Comparison of ENCODE assay signal across 1 cellular context in genomic region chr6:144013486-144013909, GRCh38.
TF ChIP-seq lines count a peak whose summit lies in the region.

No MANE protein-coding gene starts in this region.

TF ChIP-seq in K562, 482 proteins besides CTCF, POLR2A, EP300 and RAD21 (continued from another document and continues in another):
- no peak for TF ChIP-seq ZNF318 (IDR thresholded peaks at IDR 0.05; ENCODE audit: borderline replicate concordance in 1 of 2, low read depth in 1 of 2)
- TF ChIP-seq SMC3 (conservative IDR thresholded peaks at IDR 0.05; ENCODE audit: insufficient read depth, low read depth, low read length): peak; percentile 93
- TF ChIP-seq SRSF1 (IDR thresholded peaks at IDR 0.05; ENCODE audit: low read depth, low read length): no peak
- peak in 1 of 2 experiments; percentile 70; a peak in 1 of 4 replicates for TF ChIP-seq TEAD1 (CRISPR knock-in tag; IDR thresholded peaks at IDR 0.05)
- TF ChIP-seq RBM25 (IDR thresholded peaks at IDR 0.05; ENCODE audit: low read depth, low read length, severe bottlenecking): peak; percentile 32
- TF ChIP-seq NCOA6 (IDR thresholded peaks at IDR 0.05): no peak
- 0 out of 2 replicates have a peak, but pooled peaks have one; percentile 17 for TF ChIP-seq GATAD2B (IDR thresholded peaks at IDR 0.05; ENCODE audit: borderline replicate concordance)
- TF ChIP-seq ERF (CRISPR knock-in tag; IDR thresholded peaks at IDR 0.05): no peak
- no peak for TF ChIP-seq KHSRP (IDR thresholded peaks at IDR 0.05)
- TF ChIP-seq TEAD4 (IDR thresholded peaks at IDR 0.05; ENCODE audit: low read length): 0 out of 2 replicates have a peak, but pooled peaks have one; percentile 16
- TF ChIP-seq TEAD4 (CRISPR knock-in tag; IDR thresholded peaks at IDR 0.05; ENCODE audit: borderline replicate concordance): no peak
- no peak for TF ChIP-seq PHB2 (IDR thresholded peaks at IDR 0.05; ENCODE audit: low read depth)
- no peak for TF ChIP-seq SRSF9 (IDR thresholded peaks at IDR 0.05; ENCODE audit: borderline replicate concordance, low read depth, low read length)
- no peak for TF ChIP-seq IFI16 (CRISPR knock-in tag; IDR thresholded peaks at IDR 0.05)
- no peak for TF ChIP-seq HDGF (IDR thresholded peaks at IDR 0.05)
- TF ChIP-seq KDM5B (IDR thresholded peaks at IDR 0.05; ENCODE audit: insufficient replicate concordance, low read depth, low read length): no peak
- TF ChIP-seq ELF2 (CRISPR knock-in tag; IDR thresholded peaks at IDR 0.05): no peak
- TF ChIP-seq HINFP (tag; conservative IDR thresholded peaks at IDR 0.05; ENCODE audit: low read depth): no peak
- no peak for TF ChIP-seq VEZF1 (CRISPR knock-in tag; IDR thresholded peaks at IDR 0.05)
- no peak for TF ChIP-seq NR0B1 (IDR thresholded peaks at IDR 0.05; ENCODE audit: partially characterized antibody)
- no peak for TF ChIP-seq E2F4 (CRISPR knock-in tag; IDR thresholded peaks at IDR 0.05; ENCODE audit: low read depth)
- no peak for TF ChIP-seq ZC3H11A (IDR thresholded peaks at IDR 0.05; ENCODE audit: low read depth, low read length)
- no peak for TF ChIP-seq RCOR1 (IDR thresholded peaks at IDR 0.05; ENCODE audit: borderline replicate concordance in 1 of 2, low read depth in 2 of 2, low read length in 2 of 2)
- TF ChIP-seq RFX7 (CRISPR knock-in tag; IDR thresholded peaks at IDR 0.05): no peak
- no peak for TF ChIP-seq MEIS2 (IDR thresholded peaks at IDR 0.05; ENCODE audit: partially characterized antibody)
- TF ChIP-seq ZBTB7A (IDR thresholded peaks at IDR 0.05; ENCODE audit: borderline replicate concordance, control insufficient read depth, low read depth, low read length): no peak
- TF ChIP-seq NFRKB (IDR thresholded peaks at IDR 0.05; ENCODE audit: low read depth): no peak
- no peak for TF ChIP-seq ZBTB40 (IDR thresholded peaks at IDR 0.05)
- TF ChIP-seq ZBTB40 (CRISPR knock-in tag; IDR thresholded peaks at IDR 0.05): no peak
- peak; percentile 63 for TF ChIP-seq NFIC (IDR thresholded peaks at IDR 0.05)
- TF ChIP-seq YBX1 (IDR thresholded peaks at IDR 0.05): no peak
- no peak for TF ChIP-seq PRPF4 (IDR thresholded peaks at IDR 0.05; ENCODE audit: insufficient read depth, low read depth, low read length, poor library complexity, severe bottlenecking)
- 0 out of 2 replicates have a peak, but pooled peaks have one; percentile 9 for TF ChIP-seq SPI1 (IDR thresholded peaks at IDR 0.05; ENCODE audit: borderline replicate concordance, low read depth, low read length)
- no peak for TF ChIP-seq NR2C2 (CRISPR knock-in tag; IDR thresholded peaks at IDR 0.05)
- TF ChIP-seq NR2C2 (tag; IDR thresholded peaks at IDR 0.05): no peak
- TF ChIP-seq KDM1A (IDR thresholded peaks at IDR 0.05): 0 out of 4 replicates have a peak, but pooled peaks of 1 of the 2 experiments have one; percentile 8
- TF ChIP-seq NFYB (IDR thresholded peaks at IDR 0.05; ENCODE audit: extremely low read depth, insufficient read length): no peak
- TF ChIP-seq NFATC3 (IDR thresholded peaks at IDR 0.05): 0 out of 2 replicates have a peak, but pooled peaks have one; percentile 16
- no peak for TF ChIP-seq NCOR1 (IDR thresholded peaks at IDR 0.05)
